ENCODE assay signal across 8 cellular contexts in genomic region chr3:196207159-196207832, GRCh38. TPM values are rescaled to one million over a fixed set of nuclear protein-coding genes. Genes with fewer than 3 reads are reported as not detected.
DNase-seq lines count a peak whose midpoint lies in the region; ATAC-seq and TF ChIP-seq lines count a peak whose summit lies in the region.

No MANE protein-coding gene starts in this region.

- H3K27ac ChIP-seq in BLaER1 (no peak overlapping the region), OCI-LY7 (ENCODE audit: low read depth, low read length, poor library complexity, severe bottlenecking) (no peak overlapping the region), dorsolateral prefrontal cortex (no peak overlapping the region), mucosa of rectum (ENCODE audit: low read depth in 2 of 2, low read length in 2 of 2) (no peak overlapping the region)

- H2AFZ ChIP-seq in OCI-LY7 (ENCODE audit: low read length) = no peak overlapping the region

- no peak overlapping the region for H3K9ac ChIP-seq in BLaER1
- H3K9ac ChIP-seq in mucosa of rectum (ENCODE audit: low read depth in 1 of 2, low read length in 2 of 2) = no peak overlapping the region

- H3K4me2 ChIP-seq in BLaER1 (peak overlapping the region; percentile 17; the same call in 1 of the 2 replicates), OCI-LY7 (ENCODE audit: low read length) (no peak overlapping the region)

- no peaks in the 10 kb centered on the region for H3K79me2 ChIP-seq in OCI-LY7 (ENCODE audit: insufficient read depth, low read depth, low read length)

- ATAC-seq in GM21529 (IDR thresholded peaks at IDR 0.05; ENCODE audit: unreplicated experiment) = no peak

- H3K27me3 ChIP-seq in BLaER1 (no peaks in the 10 kb centered on the region), dorsolateral prefrontal cortex (no peaks in the 10 kb centered on the region), mucosa of rectum (ENCODE audit: control insufficient read depth in 2 of 2, insufficient read depth in 2 of 2, low read length in 2 of 2) (peaks cover 0 to 3% of the 10 kb centered on the region in 2 donors)

- H4K20me1 ChIP-seq in BLaER1 (no peaks in the 10 kb centered on the region), OCI-LY7 (ENCODE audit: insufficient read depth, low read length) (no peaks in the 10 kb centered on the region)

- H3K4me3 ChIP-seq in BLaER1 (no peak overlapping the region), OCI-LY7 (ENCODE audit: low read depth, low read length, poor library complexity, severe bottlenecking) (no peak overlapping the region), dorsolateral prefrontal cortex (peak overlapping the region in 50 of 59 donors; percentile 25 to 62 (median 44)), mucosa of rectum (ENCODE audit: low read length in 2 of 2) (peak overlapping the region; percentile 32 to 62)

- H3K36me3 ChIP-seq in BLaER1 = no peaks in the 10 kb centered on the region
- H3K36me3 ChIP-seq in OCI-LY7 (ENCODE audit: insufficient read depth, low read length) = no peaks in the 10 kb centered on the region
- H3K36me3 ChIP-seq in mucosa of rectum (ENCODE audit: control insufficient read depth in 2 of 2, insufficient read depth in 2 of 2, low read length in 2 of 2) = no peaks in the 10 kb centered on the region

- CTCF ChIA-PET in OCI-LY7 (lab: Charles Lee; ENCODE audit: unreplicated experiment) = no interaction called here

- H3K9me3 ChIP-seq in BLaER1 = peaks cover 7% of the 10 kb centered on the region; the same call in 1 of the 2 replicates
- no peaks in the 10 kb centered on the region for H3K9me3 ChIP-seq in OCI-LY7 (ENCODE audit: low read length)
- H3K9me3 ChIP-seq in mucosa of rectum (ENCODE audit: control insufficient read depth in 2 of 2, low read length in 2 of 2) = no peaks in the 10 kb centered on the region

- peak; percentile 20 for DNase-seq in OCI-LY7 (ENCODE audit: low spot score)
- no peak for DNase-seq in dorsolateral prefrontal cortex
- no peak for DNase-seq in SK-N-DZ (ENCODE audit: low spot score)
- no peak for DNase-seq in NCI-H2227 treated with DMSO at 0.1 percent for 48 hours (lab: John Stamatoyannopoulos, UW)
- no peak for DNase-seq in DMS114 treated with DMSO at 0.1 percent for 48 hours (lab: John Stamatoyannopoulos, UW; ENCODE audit: unreplicated experiment)

- no TSS peak for BruUV-seq in OCI-LY7 (replicated peaks; lab: Mats Ljungman, UMichigan)

- intact Hi-C loops in OCI-LY7 (cut with micrococcal nuclease; ENCODE audit: unreplicated experiment) = no loop called here
- intact Hi-C loops in dorsolateral prefrontal cortex (cut with DNase I) = no loop called here

- POLR2A ChIA-PET in OCI-LY7 (lab: Charles Lee) = no interaction called here

- TF ChIP-seq CTCF in OCI-LY7 (conservative IDR thresholded peaks at IDR 0.05; ENCODE audit: low read length) = no peak
- TF ChIP-seq CTCF in dorsolateral prefrontal cortex (IDR thresholded peaks at IDR 0.05 in 54 of 56, conservative IDR thresholded peaks at IDR 0.05 in 2 of 56; ENCODE audit: low read depth in 1 of 56, partially characterized antibody in 56 of 56) = no peak

- peaks cover 44% of the 10 kb centered on the region for H3K4me1 ChIP-seq in BLaER1
- H3K4me1 ChIP-seq in OCI-LY7 (ENCODE audit: insufficient read depth, low read length, poor library complexity, severe bottlenecking) = peaks cover 13% of the 10 kb centered on the region
- H3K4me1 ChIP-seq in mucosa of rectum (ENCODE audit: control insufficient read depth in 2 of 2, insufficient read depth in 2 of 2, low read length in 2 of 2) = peaks cover 2 to 3% of the 10 kb centered on the region in 2 donors

- no peaks in the 10 kb centered on the region for H3K9me2 ChIP-seq in OCI-LY7 (ENCODE audit: insufficient read depth, low read length)

RNA-seq across cellular contexts. Expression of gene ZDHHC19, which starts 3.9 kb away (rescaled TPM):
- total RNA-seq in OCI-LY7 (2014; rRNA removed; shearing (Covaris generic)) = not detected in 2 replicates
- total RNA-seq in OCI-LY7 (2022) = not detected in 2 replicates
- total RNA-seq in dorsolateral prefrontal cortex = 1 to 10 TPM in 71 of 120 experiments, under 1 TPM in 24, not detected in 25; 0.36 to 8.5 (median 1.4) TPM
- polyA plus RNA-seq in SK-N-DZ (2014; cell fraction: cytosol; rRNA removed) = not detected in 2 replicates
- polyA plus RNA-seq in SK-N-DZ (2014; cell fraction: nucleus; rRNA removed) = not detected in 2 replicates

RNA-seq across cellular contexts. Expression of gene SLC51A, which starts 9.0 kb away (rescaled TPM):
- total RNA-seq in OCI-LY7 (2014; rRNA removed; shearing (Covaris generic)) = not detected in 2 replicates
- total RNA-seq in OCI-LY7 (2022) (not detected in 2 replicates), dorsolateral prefrontal cortex (1 to 10 TPM in 21 of 120 experiments, under 1 TPM in 16, not detected in 83; 0.48 to 3.3 (median 1.0) TPM)
- not detected in 2 replicates for polyA plus RNA-seq in SK-N-DZ (2014; cell fraction: cytosol; rRNA removed)
- polyA plus RNA-seq in SK-N-DZ (2014; cell fraction: nucleus; rRNA removed) = not detected in 2 replicates

Comparison
In these comparisons a context has a peak if more than half of its experiments do, and no peak if none do; other contexts are left out.
1. H3K4me3 ChIP-seq: peak in dorsolateral prefrontal cortex (50 of 59) and mucosa of rectum (2 of 2); none in BLaER1 (single experiment) and OCI-LY7 (single experiment).